Comparison of ENCODE assay signal across 11 cellular contexts in genomic region chr15:33067456-33067855, GRCh38.
DNase-seq lines count a peak whose midpoint lies in the region; ATAC-seq and TF ChIP-seq lines count a peak whose summit lies in the region.
"Had no signal": no experiment of that assay in that cellular context is flagged by ENCODE, and none has a peak within 500 bp of the region (broad histone marks: within the 10 kb centered on the region; RNA-seq: fewer than 3 reads in every experiment).

No MANE protein-coding gene starts in this region.

- no peak for ATAC-seq in activated naive CD8-positive, alpha-beta T cell treated with anti-CD3 and anti-CD28 coated beads, Interleukin-2, amount 10 ng/mL, durations not matched to agents 7 days and 5 days (ENCODE audit: low read depth)
- no peak for ATAC-seq in left lung
- ATAC-seq in activated CD4-positive, CD25-positive, alpha-beta regulatory T cell treated with anti-CD3 and anti-CD28 coated beads, Interleukin-2, amount 50 U/mL, for 24 hours, result no peak
- ATAC-seq: HCT116 had no signal

- no peaks in the 10 kb centered on the region for H3K36me3 ChIP-seq in left lung

- POLR2A ChIA-PET in activated naive CD8-positive, alpha-beta T cell treated with anti-CD3 and anti-CD28 coated beads, Interleukin-2, amount 10 ng/mL, durations not matched to agents 7 days and 5 days (lab: Charles Lee), result no interaction called here

- no peaks in the 10 kb centered on the region for H3K27me3 ChIP-seq in left lung

- intact Hi-C loops in left lung (cut with DNase I), result no loop called here

- H3K27ac Mint-ChIP-seq in activated T-cell treated with anti-CD3 and anti-CD28 coated beads, Interleukin-2, amount 50 U/mL, for 24 hours, result peak overlapping the region; percentile 81
- no peak overlapping the region for H3K27ac Mint-ChIP-seq in activated naive CD8-positive, alpha-beta T cell treated with anti-CD3 and anti-CD28 coated beads, Interleukin-2, amount 10 ng/mL, durations not matched to agents 7 days and 5 days
- peak overlapping the region; percentile 91 for H3K27ac Mint-ChIP-seq in type B pancreatic cell

- no peaks in the 10 kb centered on the region for H3K9me3 Mint-ChIP-seq in activated T-cell treated with anti-CD3 and anti-CD28 coated beads, Interleukin-2, amount 50 U/mL, for 24 hours
- no peaks in the 10 kb centered on the region for H3K9me3 Mint-ChIP-seq in activated naive CD8-positive, alpha-beta T cell treated with anti-CD3 and anti-CD28 coated beads, Interleukin-2, amount 10 ng/mL, durations not matched to agents 7 days and 5 days
- peaks cover 14% of the 10 kb centered on the region for H3K9me3 Mint-ChIP-seq in type B pancreatic cell
- H3K9me3 Mint-ChIP-seq: CD4-positive, alpha-beta T cell had no signal

- peaks cover 10% of the 10 kb centered on the region for H3K27me3 Mint-ChIP-seq in activated T-cell treated with anti-CD3 and anti-CD28 coated beads, Interleukin-2, amount 50 U/mL, for 24 hours
- peaks cover 4% of the 10 kb centered on the region for H3K27me3 Mint-ChIP-seq in activated naive CD8-positive, alpha-beta T cell treated with anti-CD3 and anti-CD28 coated beads, Interleukin-2, amount 10 ng/mL, durations not matched to agents 7 days and 5 days
- H3K27me3 Mint-ChIP-seq in type B pancreatic cell, result no peaks in the 10 kb centered on the region

- H3K36me3 Mint-ChIP-seq in activated T-cell treated with anti-CD3 and anti-CD28 coated beads, Interleukin-2, amount 50 U/mL, for 24 hours (ENCODE audit: low read depth), result peaks cover 6% of the 10 kb centered on the region
- H3K36me3 Mint-ChIP-seq in activated naive CD8-positive, alpha-beta T cell treated with anti-CD3 and anti-CD28 coated beads, Interleukin-2, amount 10 ng/mL, durations not matched to agents 7 days and 5 days, result no peaks in the 10 kb centered on the region
- peaks cover 8% of the 10 kb centered on the region for H3K36me3 Mint-ChIP-seq in type B pancreatic cell

- H3K9me3 ChIP-seq in left lung, result no peaks in the 10 kb centered on the region

- peak overlapping the region; percentile 75 for H3K4me3 Mint-ChIP-seq in activated T-cell treated with anti-CD3 and anti-CD28 coated beads, Interleukin-2, amount 50 U/mL, for 24 hours
- H3K4me3 Mint-ChIP-seq in activated naive CD8-positive, alpha-beta T cell treated with anti-CD3 and anti-CD28 coated beads, Interleukin-2, amount 10 ng/mL, durations not matched to agents 7 days and 5 days, result peak overlapping the region; percentile 43
- peak overlapping the region; percentile 88 for H3K4me3 Mint-ChIP-seq in type B pancreatic cell

- H3K4me1 ChIP-seq in left lung, result peaks cover 8 to 24% of the 10 kb centered on the region in 2 donors

- peak overlapping the region; percentile 78 to 81 for H3K27ac ChIP-seq in left lung

- H3K4me1 Mint-ChIP-seq in activated T-cell treated with anti-CD3 and anti-CD28 coated beads, Interleukin-2, amount 50 U/mL, for 24 hours (ENCODE audit: low read depth), result peaks cover 41% of the 10 kb centered on the region
- H3K4me1 Mint-ChIP-seq in activated naive CD8-positive, alpha-beta T cell treated with anti-CD3 and anti-CD28 coated beads, Interleukin-2, amount 10 ng/mL, durations not matched to agents 7 days and 5 days, result peaks cover 5% of the 10 kb centered on the region
- H3K4me1 Mint-ChIP-seq in type B pancreatic cell (ENCODE audit: unreplicated experiment), result peaks cover 56% of the 10 kb centered on the region

- H3K4me3 ChIP-seq in left lung, result peak overlapping the region; percentile 17 to 32
- H3K4me3 ChIP-seq: lung had no signal

- DNase-seq in activated T-cell treated with anti-CD3 and anti-CD28 coated beads, Interleukin-2, amount 50 U/mL, for 24 hours, result no peak
- DNase-seq in activated T-cell treated with anti-CD3 and anti-CD28 coated beads, Interleukin-2, amount 50 U/mL, for 48 hours, result no peak
- DNase-seq in activated naive CD8-positive, alpha-beta T cell treated with anti-CD3 and anti-CD28 coated beads, Interleukin-2, amount 10 ng/mL, durations not matched to agents 7 days and 5 days, result no peak
- DNase-seq in left lung (no peak), type B pancreatic cell (ENCODE audit: extremely low spot score, unreplicated experiment) (no peak), Kasumi-1 (lab: John Stamatoyannopoulos, UW) (no peak), NCI-H2107 (lab: John Stamatoyannopoulos, UW) (no peak)
- DNase-seq: CD4-positive, alpha-beta T cell had no signal

- TF ChIP-seq CTCF in left lung (IDR thresholded peaks at IDR 0.05), result no peak
- no peak for TF ChIP-seq CTCF in type B pancreatic cell (conservative IDR thresholded peaks at IDR 0.05)
